25 cellular contexts compared by ENCODE assay signal in genomic region chr4:95051689-95052026, GRCh38.
DNase-seq lines count a peak whose midpoint lies in the region; ATAC-seq and TF ChIP-seq lines count a peak whose summit lies in the region.
"Had no signal": no experiment of that assay in that cellular context is flagged by ENCODE, and none has a peak within 500 bp of the region (broad histone marks: within the 10 kb centered on the region; RNA-seq: fewer than 3 reads in every experiment).

No MANE protein-coding gene starts in this region.

- H3K4me1 ChIP-seq in HEK293 (ENCODE audit: control insufficient read depth, insufficient read depth, low read length), result 0 out of 2 replicates have a peak, but pooled peaks cover 2% of the 10 kb centered on the region
- no peaks in the 10 kb centered on the region for H3K4me1 ChIP-seq in fibroblast of lung (ENCODE audit: control insufficient read depth, extremely low read depth, insufficient read depth, low read length)
- H3K4me1 ChIP-seq in upper lobe of left lung, result no peaks in the 10 kb centered on the region
- H3K4me1 ChIP-seq: spleen, upper lobe of right lung had no signal

- no peaks in the 10 kb centered on the region for H3K79me2 ChIP-seq in fibroblast of lung (ENCODE audit: control insufficient read depth, insufficient read depth, low read length)

- H3K27ac ChIP-seq in HEK293 (ENCODE audit: extremely low read depth, low read depth, low read length), result peak overlapping the region; percentile 39; the same call in 1 of the 2 replicates
- H3K27ac ChIP-seq in brain microvascular endothelial cell, result no peak overlapping the region
- H3K27ac ChIP-seq in fibroblast of lung (ENCODE audit: insufficient read depth, low read length), result no peak overlapping the region
- H3K27ac ChIP-seq in upper lobe of left lung, result no peak overlapping the region
- H3K27ac ChIP-seq: gastroesophageal sphincter, spleen, upper lobe of right lung had no signal

- peaks cover 12% of the 10 kb centered on the region for H3K4me1 Mint-ChIP-seq in progenitor cell of endocrine pancreas (ENCODE audit: low read depth)
- no peaks in the 10 kb centered on the region for H3K4me1 Mint-ChIP-seq in activated T-helper 1 cell treated with anti-CD3 and anti-CD28 coated beads, Interleukin-12 subunit alpha, Interleukin-12 subunit beta, Interleukin-2, Interleukin-4 antibody, amounts not matched to agents 30 ng/mL and 10 ng/mL and 1 ng/mL, durations not matched to agents 14 hours and 24 hours and 36 hours (ENCODE audit: low read depth)
- H3K4me1 Mint-ChIP-seq: memory B cell, T-helper 17 cell had no signal

- no peaks in the 10 kb centered on the region for H4K20me1 ChIP-seq in fibroblast of lung (ENCODE audit: control insufficient read depth, extremely low read depth, insufficient read depth, low read length)

- POLR2A ChIA-PET in HEK293 (lab: Yijun Ruan, JAX), result no interaction called here

- no peaks in the 10 kb centered on the region for H3K36me3 Mint-ChIP-seq in progenitor cell of endocrine pancreas (ENCODE audit: insufficient read depth)
- H3K36me3 Mint-ChIP-seq in activated T-helper 1 cell treated with anti-CD3 and anti-CD28 coated beads, Interleukin-12 subunit alpha, Interleukin-12 subunit beta, Interleukin-2, Interleukin-4 antibody, amounts not matched to agents 30 ng/mL and 10 ng/mL and 1 ng/mL, durations not matched to agents 14 hours and 24 hours and 36 hours (ENCODE audit: low read depth), result no peaks in the 10 kb centered on the region
- H3K36me3 Mint-ChIP-seq: memory B cell had no signal

- CTCF ChIA-PET in HEK293 (lab: Yijun Ruan, JAX), result interaction anchor here (0.7 kb wide), 1 partner anchor 216 kb away, joined by 3 read pairs; no protein-coding TSS in a partner anchor

- H3K9me3 ChIP-seq in HEK293 (ENCODE audit: control insufficient read depth, insufficient read depth, low read depth, low read length) (no peaks in the 10 kb centered on the region), fibroblast of lung (ENCODE audit: control insufficient read depth, insufficient read depth, low read depth, low read length) (no peaks in the 10 kb centered on the region), upper lobe of left lung (no peaks in the 10 kb centered on the region)
- H3K9me3 ChIP-seq: gastroesophageal sphincter, MG63, SK-N-SH, spleen, upper lobe of right lung had no signal

- no peaks in the 10 kb centered on the region for H3K9me3 Mint-ChIP-seq in progenitor cell of endocrine pancreas (ENCODE audit: low read depth)
- H3K9me3 Mint-ChIP-seq in activated T-helper 1 cell treated with anti-CD3 and anti-CD28 coated beads, Interleukin-12 subunit alpha, Interleukin-12 subunit beta, Interleukin-2, Interleukin-4 antibody, amounts not matched to agents 30 ng/mL and 10 ng/mL and 1 ng/mL, durations not matched to agents 14 hours and 24 hours and 36 hours, result no peaks in the 10 kb centered on the region
- H3K9me3 Mint-ChIP-seq: memory B cell had no signal

- H3K4me3 ChIP-seq in HEK293 (ENCODE audit: low read depth, low read length) (no peak overlapping the region), brain microvascular endothelial cell (ENCODE audit: low read depth, low read length) (peak overlapping the region; percentile 36), fibroblast of lung (replicated peaks in 1 of 4; ENCODE audit: control extremely low read depth in 1 of 4, insufficient read depth in 1 of 4, low read depth in 3 of 4, low read length in 4 of 4) (peak overlapping the region in 1 of 4 experiments; percentile 27), upper lobe of left lung (no peak overlapping the region)
- H3K4me3 ChIP-seq: gastroesophageal sphincter, MG63, spleen, upper lobe of right lung had no signal

- H3K9ac ChIP-seq in fibroblast of lung (ENCODE audit: insufficient read depth, low read length), result no peak overlapping the region
- H3K9ac ChIP-seq: SK-N-SH had no signal

- peak overlapping the region; percentile 32 for H3K4me3 Mint-ChIP-seq in progenitor cell of endocrine pancreas (ENCODE audit: low read depth)
- no peak overlapping the region for H3K4me3 Mint-ChIP-seq in activated T-helper 1 cell treated with anti-CD3 and anti-CD28 coated beads, Interleukin-12 subunit alpha, Interleukin-12 subunit beta, Interleukin-2, Interleukin-4 antibody, amounts not matched to agents 30 ng/mL and 10 ng/mL and 1 ng/mL, durations not matched to agents 14 hours and 24 hours and 36 hours
- H3K4me3 Mint-ChIP-seq: memory B cell, T-helper 17 cell had no signal

- in situ Hi-C loops in brain microvascular endothelial cell (cut with HindIII; ENCODE audit: low pct_ligation_motif_present, low sequenced_read_pairs), result no loop called here

- H3K27ac Mint-ChIP-seq in progenitor cell of endocrine pancreas, result no peak overlapping the region
- H3K27ac Mint-ChIP-seq in activated T-helper 1 cell treated with anti-CD3 and anti-CD28 coated beads, Interleukin-12 subunit alpha, Interleukin-12 subunit beta, Interleukin-2, Interleukin-4 antibody, amounts not matched to agents 30 ng/mL and 10 ng/mL and 1 ng/mL, durations not matched to agents 14 hours and 24 hours and 36 hours, result no peak overlapping the region
- H3K27ac Mint-ChIP-seq: memory B cell, T-helper 17 cell had no signal

- H3K36me3 ChIP-seq in HEK293 (ENCODE audit: control insufficient read depth in 2 of 2, insufficient read depth in 1 of 2, low read length in 2 of 2) (no peaks in the 10 kb centered on the region), brain microvascular endothelial cell (replicated peaks) (no peaks in the 10 kb centered on the region), fibroblast of lung (ENCODE audit: control insufficient read depth, insufficient read depth, low read length) (no peaks in the 10 kb centered on the region), upper lobe of left lung (no peaks in the 10 kb centered on the region)
- H3K36me3 ChIP-seq: gastroesophageal sphincter, MG63, spleen, upper lobe of right lung had no signal

- intact Hi-C loops in activated T-helper 1 cell treated with anti-CD3 and anti-CD28 coated beads, Interleukin-12 subunit alpha, Interleukin-12 subunit beta, Interleukin-2, Interleukin-4 antibody, amounts not matched to agents 30 ng/mL and 10 ng/mL and 1 ng/mL, durations not matched to agents 14 hours and 24 hours and 36 hours (cut with micrococcal nuclease), result no loop called here

- no peak for TF ChIP-seq POLR2A in upper lobe of left lung (IDR thresholded peaks at IDR 0.05)

- 55 to 58% methylated on average over 2 of the region's 2 CpGs for WGBS in upper lobe of left lung, 2 donors

- H3K4me2 ChIP-seq in fibroblast of lung (ENCODE audit: extremely low read depth, insufficient read depth, low read length), result no peak overlapping the region
- H3K4me2 ChIP-seq: SK-N-SH had no signal

- no peak for TF ChIP-seq EP300 in upper lobe of left lung (IDR thresholded peaks at IDR 0.05)

- peak overlapping the region; percentile 1 for H2AFZ ChIP-seq in fibroblast of lung (ENCODE audit: low read length)

- ATAC-seq in upper lobe of left lung (ENCODE audit: low FRiP score in 2 of 2), result no peak
- ATAC-seq: gastroesophageal sphincter, T-helper 17 cell, upper lobe of right lung had no signal

- H3K27me3 Mint-ChIP-seq in progenitor cell of endocrine pancreas, result no peaks in the 10 kb centered on the region
- peaks cover 3% of the 10 kb centered on the region for H3K27me3 Mint-ChIP-seq in activated T-helper 1 cell treated with anti-CD3 and anti-CD28 coated beads, Interleukin-12 subunit alpha, Interleukin-12 subunit beta, Interleukin-2, Interleukin-4 antibody, amounts not matched to agents 30 ng/mL and 10 ng/mL and 1 ng/mL, durations not matched to agents 14 hours and 24 hours and 36 hours (ENCODE audit: insufficient read depth)
- H3K27me3 Mint-ChIP-seq: memory B cell, T-helper 17 cell had no signal

- H3K27me3 ChIP-seq in brain microvascular endothelial cell (replicated peaks) (no peaks in the 10 kb centered on the region), fibroblast of lung (ENCODE audit: control insufficient read depth, insufficient read depth, low read length) (no peaks in the 10 kb centered on the region), upper lobe of left lung (no peaks in the 10 kb centered on the region)
- H3K27me3 ChIP-seq: gastroesophageal sphincter, MG63, spleen, upper lobe of right lung had no signal

- no peak for DNase-seq in brain microvascular endothelial cell
- DNase-seq in fibroblast of lung (ENCODE audit: low read depth in 2 of 2), result no peak
- DNase-seq in progenitor cell of endocrine pancreas (ENCODE audit: low spot score, unreplicated experiment), result no peak
- DNase-seq in activated T-helper 1 cell treated with anti-CD3 and anti-CD28 coated beads, Interleukin-12 subunit alpha, Interleukin-12 subunit beta, Interleukin-2, Interleukin-4 antibody, amounts not matched to agents 30 ng/mL and 10 ng/mL and 1 ng/mL, durations not matched to agents 14 hours and 24 hours and 36 hours (ENCODE audit: low spot score), result no peak
- no peak for DNase-seq in DMS153 (lab: John Stamatoyannopoulos, UW)
- DNase-seq in NCI-H510A treated with DMSO at 0.1 percent for 48 hours (lab: John Stamatoyannopoulos, UW), result no peak
- no peak for DNase-seq in upper lobe of left lung
- DNase-seq: ACHN; activated CD4-positive, alpha-beta T cell treated with anti-CD3 and anti-CD28 coated beads for 4 hours; activated effector memory CD4-positive, alpha-beta T cell treated with anti-CD3 and anti-CD28 coated beads, Interleukin-2, amount 50 U/mL, for 16 hours; activated T-cell treated with anti-CD3 and anti-CD28 coated beads for 4 hours; GDM1; HCEC 1CT; MG63; NCI-H1105 treated with DMSO at 0.1 percent for 48 hours; NCI-H2081 treated with DMSO at 0.1 percent for 48 hours; NCI-H345; NCI-H774; SK-N-SH; spleen; T-helper 17 cell; upper lobe of right lung had no signal

- no peak for TF ChIP-seq CTCF in HEK293 (tag by site-specific recombination; IDR thresholded peaks at IDR 0.05)
- TF ChIP-seq CTCF in brain microvascular endothelial cell (IDR thresholded peaks at IDR 0.05; ENCODE audit: low read depth, low read length, missing control alignments), result no peak
- no peak for TF ChIP-seq CTCF in fibroblast of lung (conservative IDR thresholded peaks at IDR 0.05 in 1 of 2, IDR thresholded peaks at IDR 0.05 in 1 of 2; ENCODE audit: low read depth in 1 of 2, low read length in 2 of 2)
- no peak for TF ChIP-seq CTCF in progenitor cell of endocrine pancreas (IDR thresholded peaks at IDR 0.05; ENCODE audit: unreplicated experiment)
- TF ChIP-seq CTCF in upper lobe of left lung (IDR thresholded peaks at IDR 0.05), result no peak

TF ChIP-seq in HEK293, 187 proteins besides CTCF, POLR2A, EP300 and RAD21 (continues in another document):
- TF ChIP-seq ZSCAN16 (tag by site-specific recombination; IDR thresholded peaks at IDR 0.05) (no peak), PRDM1 (tag by site-specific recombination; IDR thresholded peaks at IDR 0.05) (peak; percentile 91), ZNF555 (tag by site-specific recombination; conservative IDR thresholded peaks at IDR 0.05) (no peak), GFI1B (tag by site-specific recombination; IDR thresholded peaks at IDR 0.05) (no peak), ZNF501 (tag by site-specific recombination; IDR thresholded peaks at IDR 0.05) (0 out of 2 replicates have a peak, but pooled peaks have one; percentile 2), ZNF311 (tag by site-specific recombination; IDR thresholded peaks at IDR 0.05; ENCODE audit: borderline replicate concordance) (no peak), ZNF146 (tag by site-specific recombination; IDR thresholded peaks at IDR 0.05) (no peak), ZSCAN30 (tag by site-specific recombination; IDR thresholded peaks at IDR 0.05) (0 out of 2 replicates have a peak, but pooled peaks have one; percentile 11)
